19 cellular contexts compared by ENCODE assay signal in genomic region chr6:109050447-109051102, GRCh38. TPM values are rescaled to one million over a fixed set of nuclear protein-coding genes. Genes with fewer than 3 reads are reported as not detected.
A peak's percentile ranks its signal among the peaks of the same experiment; 100 is the strongest.
DNase-seq lines count a peak whose midpoint lies in the region; ATAC-seq and TF ChIP-seq lines count a peak whose summit lies in the region.
"Had no signal": no experiment of that assay in that cellular context is flagged by ENCODE, and none has a peak within 500 bp of the region (broad histone marks: within the 10 kb centered on the region; RNA-seq: fewer than 3 reads in every experiment).

No MANE protein-coding gene starts in this region.

- no peaks in the 10 kb centered on the region for H3K27me3 ChIP-seq in RWPE2 (ENCODE audit: insufficient read depth, poor library complexity, severe bottlenecking)
- no peaks in the 10 kb centered on the region for H3K27me3 ChIP-seq in smooth muscle cell (ENCODE audit: low read depth)
- no peaks in the 10 kb centered on the region for H3K27me3 ChIP-seq in GM23248 (replicated peaks; ENCODE audit: insufficient read depth)

- no peaks in the 10 kb centered on the region for H3F3A ChIP-seq in smooth muscle cell (ENCODE audit: low read depth)
- H3F3A ChIP-seq in GM23248 (ENCODE audit: insufficient read depth) = peaks cover 2% of the 10 kb centered on the region; the same call in 1 of the 2 replicates

- TF ChIP-seq CTCF in RWPE2 (IDR thresholded peaks at IDR 0.05; ENCODE audit: poor library complexity, severe bottlenecking) = peak; percentile 1
- TF ChIP-seq CTCF in smooth muscle cell (IDR thresholded peaks at IDR 0.05; ENCODE audit: borderline replicate concordance, insufficient read depth, poor library complexity, severe bottlenecking) = no peak

- H3K4me2 ChIP-seq in smooth muscle cell = no peak overlapping the region
- H3K4me2 ChIP-seq in GM23248 (ENCODE audit: unreplicated experiment) = no peak overlapping the region

- H3K27ac ChIP-seq in RWPE2 (ENCODE audit: poor library complexity, severe bottlenecking) = peak overlapping the region; percentile 9
- peak overlapping the region; percentile 37 for H3K27ac ChIP-seq in epithelial cell of prostate
- peak overlapping the region; percentile 12 for H3K27ac ChIP-seq in smooth muscle cell (ENCODE audit: low read depth)
- H3K27ac ChIP-seq in GM23248 = no peak overlapping the region
- H3K27ac ChIP-seq: KMS-11 had no signal

- DNase-seq in NCI-H69 (lab: John Stamatoyannopoulos, UW) = peak; percentile 76
- no peak for DNase-seq in RWPE2 (ENCODE audit: low spot score)
- DNase-seq in epithelial cell of prostate (ENCODE audit: low read depth, low spot score) = no peak
- DNase-seq in smooth muscle cell (lab: John Stamatoyannopoulos, UW; ENCODE audit: unreplicated experiment) = no peak
- DNase-seq in GM23248 = no peak
- no peak for DNase-seq in activated gamma-delta T cell (lab: John Stamatoyannopoulos, UW)
- DNase-seq: AML-193, DND-41, H7, NCI-H1048, NCI-H1436 treated with DMSO at 0.1 percent for 48 hours, NCI-H2029, NCI-H2171, NCI-H526 treated with DMSO at 0.1 percent for 48 hours, PC-3, RPMI8226 had no signal

- H3K4me3 ChIP-seq in RWPE2 (ENCODE audit: severe bottlenecking) (no peak overlapping the region), smooth muscle cell (no peak overlapping the region), GM23248 (no peak overlapping the region)

- H2AFZ ChIP-seq in smooth muscle cell (ENCODE audit: low read depth) = no peak overlapping the region
- H2AFZ ChIP-seq in GM23248 = no peak overlapping the region

- H3K4me1 ChIP-seq in RWPE2 (ENCODE audit: insufficient read depth, poor library complexity, severe bottlenecking) = peaks cover 20% of the 10 kb centered on the region
- peaks cover 14% of the 10 kb centered on the region for H3K4me1 ChIP-seq in smooth muscle cell (ENCODE audit: low read depth)
- peaks cover 10% of the 10 kb centered on the region; the same call in 1 of the 2 replicates for H3K4me1 ChIP-seq in GM23248 (ENCODE audit: insufficient read depth)

- no peaks in the 10 kb centered on the region for H3K9me2 ChIP-seq in GM23248 (ENCODE audit: insufficient read depth)

- H3K9me3 ChIP-seq in RWPE2 (ENCODE audit: severe bottlenecking) = no peaks in the 10 kb centered on the region
- H3K9me3 ChIP-seq in smooth muscle cell (replicated peaks; ENCODE audit: low read depth) = no peaks in the 10 kb centered on the region
- no peaks in the 10 kb centered on the region for H3K9me3 ChIP-seq in GM23248 (ENCODE audit: low read depth)

- in situ Hi-C loops in GM23248 (cut with MboI) = loop anchor here (25.0 kb wide), 1 partner anchor 938 kb away; no protein-coding TSS in a partner anchor

- no peak overlapping the region for H3K9ac ChIP-seq in smooth muscle cell (ENCODE audit: low read depth)
- no peak overlapping the region for H3K9ac ChIP-seq in GM23248
- H3K9ac ChIP-seq: KMS-11 had no signal

- H3K36me3 ChIP-seq in RWPE2 (ENCODE audit: low read depth) (no peaks in the 10 kb centered on the region), smooth muscle cell (ENCODE audit: low read depth) (no peaks in the 10 kb centered on the region), GM23248 (ENCODE audit: low read depth) (no peaks in the 10 kb centered on the region)

- 97% methylated on average over 1 of the region's 1 CpG for WGBS in smooth muscle cell (ENCODE audit: low lambda C conversion rate)
- WGBS in GM23248 (ENCODE audit: low coverage in 1 of 2, low lambda C conversion rate in 2 of 2, missing lambda C conversion rate in 2 of 2), 2 experiments = 33 to 36% methylated on average over 1 of the region's 1 CpG

- ATAC-seq in RWPE2 (ENCODE audit: low read depth) (peak; percentile 36; the same call in 1 of the 3 replicates), GM18520 (IDR thresholded peaks at IDR 0.05; ENCODE audit: unreplicated experiment) (no peak), GM21576 (IDR thresholded peaks at IDR 0.05; ENCODE audit: unreplicated experiment) (no peak)
- ATAC-seq: PC-3 had no signal

- H4K20me1 ChIP-seq in smooth muscle cell (ENCODE audit: low read depth) = no peaks in the 10 kb centered on the region
- no peaks in the 10 kb centered on the region for H4K20me1 ChIP-seq in GM23248 (ENCODE audit: insufficient read depth)

- H3K79me2 ChIP-seq in smooth muscle cell (ENCODE audit: low read depth) (no peaks in the 10 kb centered on the region), GM23248 (ENCODE audit: insufficient read depth) (no peaks in the 10 kb centered on the region)

RNA-seq across cellular contexts. Expression of gene SESN1, which starts 44.1 kb away (rescaled TPM):
- total RNA-seq in smooth muscle cell = 38.7 and 50.9 TPM in 2 replicates
- polyA plus RNA-seq in smooth muscle cell = 23.6 and 24.1 TPM in 2 replicates
- total RNA-seq in GM23248 (2014; rRNA removed; shearing (Covaris generic)) = 17.6 and 27.2 TPM in 2 replicates
- 14.2 and 14.7 TPM in 2 replicates for polyA plus RNA-seq in GM23248 (2016; fragmentation: Nextera tagmentation; extraction: Ambion mirVana)

RNA-seq across cellular contexts. Expression of gene CEP57L1, which starts 44.7 kb away (rescaled TPM):
- total RNA-seq in smooth muscle cell = 35.7 and 36.8 TPM in 2 replicates
- polyA plus RNA-seq in smooth muscle cell (24.0 and 24.7 TPM in 2 replicates), GM23248 (2016; fragmentation: Nextera tagmentation; extraction: Ambion mirVana) (25.6 and 26.1 TPM in 2 replicates)
- total RNA-seq in GM23248 (2014; rRNA removed; shearing (Covaris generic)) = 18.1 and 20.6 TPM in 2 replicates
